Comparison of ENCODE assay signal across 30 cellular contexts in the genomic region with DNA sequence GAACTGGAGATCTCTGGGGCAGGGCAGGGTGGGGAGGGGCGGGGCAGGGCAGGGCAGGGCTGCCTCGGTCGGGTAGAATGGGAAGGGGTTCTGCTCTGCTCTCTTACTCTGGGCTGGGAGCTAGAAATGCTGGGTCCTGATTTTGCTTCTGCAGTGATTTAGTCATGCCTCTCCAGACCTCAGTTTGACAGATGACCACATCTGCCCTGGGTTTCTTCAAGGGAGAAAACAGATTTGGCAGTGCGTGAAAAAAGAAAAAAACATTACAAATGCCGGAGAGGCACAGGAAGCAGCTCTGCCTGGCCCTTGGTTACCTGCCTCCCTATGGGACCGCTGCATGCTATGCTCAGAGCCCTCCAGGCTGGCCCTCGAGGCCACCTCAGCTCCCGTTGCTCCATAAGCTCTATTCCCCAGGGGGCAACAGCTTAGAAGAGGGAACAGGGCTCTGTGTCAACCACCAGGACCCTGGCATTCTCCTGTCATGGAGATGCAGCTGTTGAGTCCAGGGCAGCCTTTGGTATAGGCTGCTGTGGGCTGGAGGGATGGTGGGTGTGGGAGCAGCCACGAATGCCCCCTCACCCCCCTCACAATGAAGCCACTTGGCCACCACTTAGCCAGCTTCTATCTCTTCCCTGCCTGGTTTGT. TPM values are rescaled to one million over a fixed set of nuclear protein-coding genes. Genes with fewer than 3 reads are reported as not detected.
DNase-seq lines count a peak whose midpoint lies in the region; ATAC-seq, FAIRE-seq and TF ChIP-seq lines count a peak whose summit lies in the region.
"Had no signal": no experiment of that assay in that cellular context is flagged by ENCODE, and none has a peak within 500 bp of the region (broad histone marks: within the 10 kb centered on the region; RNA-seq: fewer than 3 reads in every experiment).

No MANE protein-coding gene starts in this region.

- ATAC-seq in left cardiac atrium: no peak
- ATAC-seq in GM18868 (IDR thresholded peaks at IDR 0.05; ENCODE audit: unreplicated experiment): no peak
- ATAC-seq: gastroesophageal sphincter; natural killer cell; SK-N-SH treated with all-trans-retinoic acid at 6 μM for 48 hours; stimulated activated effector memory CD8-positive, alpha-beta T cell treated with anti-CD3 and anti-CD28 coated beads, Interleukin-12 subunit alpha, Interleukin-12 subunit beta, amount 100 ng/mL, for 72 hours had no signal

- H3K4me1 ChIP-seq in SJCRH30: peaks cover 18% of the 10 kb centered on the region
- H3K4me1 ChIP-seq: colonic mucosa, HAP-1 had no signal

- peak overlapping the region; percentile 22 for H3K4me3 ChIP-seq in SJCRH30
- no peak overlapping the region for H3K4me3 ChIP-seq in MG63
- H3K4me3 ChIP-seq: colonic mucosa, gastroesophageal sphincter, HAP-1, hepatocyte had no signal

- TF ChIP-seq POLR2A in H54 (IDR thresholded peaks at IDR 0.05; ENCODE audit: low read depth, low read length): no peak

- H3K27ac ChIP-seq in SJCRH30: peak overlapping the region; percentile 76
- H3K27ac ChIP-seq: colonic mucosa, gastroesophageal sphincter, hepatocyte, KMS-11 had no signal

- FAIRE-seq in H54 (lab: Jason Lieb, UNC): no peak
- FAIRE-seq: G401.6 had no signal

- H3K27me3 ChIP-seq in SJCRH30 (no peaks in the 10 kb centered on the region), MG63 (no peaks in the 10 kb centered on the region)
- H3K27me3 ChIP-seq: colonic mucosa, gastroesophageal sphincter, hepatocyte had no signal

- DNase-seq in NCI-H82 (lab: John Stamatoyannopoulos, UW) (peak; percentile 81), NCI-H82 treated with DMSO at 0.1 percent for 48 hours (lab: John Stamatoyannopoulos, UW; ENCODE audit: unreplicated experiment) (no peak), NCI-H1694 (lab: John Stamatoyannopoulos, UW) (peak; percentile 83), SJCRH30 (peak; percentile 87 to 93), H54 (ENCODE audit: insufficient read length, low spot score) (no peak), left cardiac atrium (no peak), MG63 (no peak)
- DNase-seq: activated CD4-positive, alpha-beta T cell treated with anti-CD3 and anti-CD28 coated beads, Interleukin-2, amount 50 U/mL, for 1 hour; activated CD4-positive, CD25-positive, alpha-beta regulatory T cell; activated effector memory CD4-positive, alpha-beta T cell treated with anti-CD3 and anti-CD28 coated beads, Interleukin-2, amount 50 U/mL, for 16 hours; activated naive CD8-positive, alpha-beta T cell treated with anti-CD3 and anti-CD28 coated beads for 36 hours; activated T-cell treated with anti-CD3 and anti-CD28 coated beads, Interleukin-2, amount 50 U/mL, for 1 hour; aorta; CD4-positive, alpha-beta memory T cell; colonic mucosa; effector CD4-positive, alpha-beta T cell; natural killer cell; NCI-H1930; NK-92 treated with Interleukin-12 subunit alpha and Interleukin-12 subunit beta, amount 100 ng/mL, for 24 hours; occipital lobe; stimulated activated CD4-positive, alpha-beta T cell treated with anti-CD3 and anti-CD28 coated beads, Interleukin-15, amount 100 ng/mL, for 24 hours; trophoblast cell had no signal

- no peaks in the 10 kb centered on the region for H3K9me3 ChIP-seq in SJCRH30 (replicated peaks)
- no peaks in the 10 kb centered on the region for H3K9me3 ChIP-seq in MG63
- H3K9me3 ChIP-seq: colonic mucosa, gastroesophageal sphincter, HAP-1 had no signal

- H3K36me3 ChIP-seq in SJCRH30 (no peaks in the 10 kb centered on the region), MG63 (peaks cover 55% of the 10 kb centered on the region)
- H3K36me3 ChIP-seq: colonic mucosa had no signal

- intact Hi-C loops in left cardiac atrium (cut with DNase I): no loop called here

RNA-seq across cellular contexts. Expression of gene UBTD2, which starts 53.2 kb away (rescaled TPM):
- 58.2 and 62.7 TPM in 2 replicates for total RNA-seq in SJCRH30 (2014; rRNA removed; shearing (Covaris generic))
- 10 to 100 TPM in 1 of 2 donors, 1 to 10 TPM in 1; 9.7 to 10.9 TPM for total RNA-seq in left cardiac atrium
- total RNA-seq in MG63 (2014; rRNA removed; shearing (Covaris generic); ENCODE audit: low replicate concordance): 28.8 and 43.0 TPM in 2 replicates

Comparison
In these comparisons a context has a peak if more than half of its experiments do, and no peak if none do; other contexts are left out.
1. DNase-seq: peak in NCI-H82 (single experiment), NCI-H1694 (single experiment) and SJCRH30 (2 of 2); none in NCI-H82 treated with DMSO at 0.1 percent for 48 hours (single experiment), H54 (single experiment), left cardiac atrium (single experiment) and MG63 (single experiment).